ENCODE assay signal across 33 cellular contexts in the genomic region with DNA sequence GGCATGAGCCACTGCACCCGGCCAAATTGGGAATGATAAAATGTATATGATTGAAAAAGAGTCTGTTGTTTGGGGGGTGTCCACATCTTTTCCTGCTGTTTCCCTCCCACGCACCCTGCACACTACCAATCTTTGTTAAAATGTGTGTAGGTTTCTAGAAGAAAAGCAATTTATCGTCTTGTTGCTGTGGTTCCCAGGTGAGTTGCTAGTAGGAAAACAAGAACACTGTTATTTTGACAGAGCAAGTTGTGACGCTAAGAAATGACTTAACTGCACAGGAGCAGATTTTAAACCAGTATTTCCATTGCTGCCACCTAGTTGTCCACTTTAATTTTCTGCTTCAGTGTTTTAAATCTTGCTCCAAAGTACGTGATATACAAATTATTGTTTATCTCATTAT.
"Had no signal": no experiment of that assay in that cellular context is flagged by ENCODE, and none has a peak within 500 bp of the region (broad histone marks: within the 10 kb centered on the region; RNA-seq: fewer than 3 reads in every experiment).

No MANE protein-coding gene starts in this region.

- H3K9ac ChIP-seq: SK-N-SH had no signal

- ATAC-seq: PC-3 had no signal

- H3K36me3 ChIP-seq: MG63, Peyer's patch, SJSA1 had no signal

- H3K9me3 ChIP-seq: MG63, Peyer's patch, SJSA1, SK-N-SH had no signal

- DNase-seq: Kasumi-1, KG1, MG63, NCI-H1048, NCI-H1092 treated with DMSO at 0.1 percent for 48 hours, NCI-H1105 treated with DMSO at 0.1 percent for 48 hours, NCI-H1417, NCI-H1436, NCI-H146, NCI-H1694, NCI-H187, NCI-H1930, NCI-H2029 treated with DMSO at 0.1 percent for 48 hours, NCI-H2081 treated with DMSO at 0.1 percent for 48 hours, NCI-H2107, NCI-H2171, NCI-H226, NCI-H446 treated with DMSO at 0.1 percent for 48 hours, NCI-H510A, NCI-H524, NCI-H526, NCI-H69, NCI-H748 treated with DMSO at 0.1 percent for 48 hours, NCI-H82, OCI-M1, PC-3, Peyer's patch, Right ventricle myocardium superior, RPMI8226, SHP77 treated with DMSO at 0.1 percent for 48 hours, SK-N-SH, SW 1271 had no signal

- H3K9me2 ChIP-seq: SK-N-SH had no signal

- H3K4me3 ChIP-seq: MG63, Peyer's patch, SJSA1 had no signal

- H3K4me2 ChIP-seq: SK-N-SH had no signal

- H3K4me1 ChIP-seq: Peyer's patch, SJSA1 had no signal

- H3K27ac ChIP-seq: Peyer's patch, SJSA1 had no signal

- H3K27me3 ChIP-seq: MG63, Peyer's patch, SJSA1 had no signal
